ENCODE assay signal across 8 cellular contexts in genomic region chr9:123349691-123350480, GRCh38. TPM values are rescaled to one million over a fixed set of nuclear protein-coding genes. Genes with fewer than 3 reads are reported as not detected.
A peak's percentile ranks its signal among the peaks of the same experiment; 100 is the strongest.
DNase-seq lines count a peak whose midpoint lies in the region; ATAC-seq and TF ChIP-seq lines count a peak whose summit lies in the region.

No MANE protein-coding gene starts in this region.

- H3K4me1 Mint-ChIP-seq in chondrocyte (ENCODE audit: low read depth) = peaks cover 11% of the 10 kb centered on the region

- no peaks in the 10 kb centered on the region; the same call in 1 of the 2 replicates for H3K27me3 ChIP-seq in GM06990 (replicated peaks; ENCODE audit: control insufficient read depth, insufficient read depth, low read length)
- H3K27me3 ChIP-seq in lung (ENCODE audit: control insufficient read depth, insufficient read depth) = no peaks in the 10 kb centered on the region

- no peaks in the 10 kb centered on the region for H3K36me3 ChIP-seq in GM06990 (ENCODE audit: control insufficient read depth, insufficient read depth, low read length)
- H3K36me3 ChIP-seq in lung (ENCODE audit: control insufficient read depth in 2 of 2, insufficient read depth in 2 of 2, low read length in 2 of 2) = no peaks in the 10 kb centered on the region

- H3K4me1 ChIP-seq in lung (ENCODE audit: control insufficient read depth in 2 of 2, insufficient read depth in 2 of 2, low read length in 2 of 2) = no peaks in the 10 kb centered on the region

- no peaks in the 10 kb centered on the region for H3K36me3 Mint-ChIP-seq in chondrocyte (ENCODE audit: low read depth)

- WGBS in lung, 2 donors = 24 to 29% methylated on average over 16 of the region's 16 CpGs

- no peaks in the 10 kb centered on the region for H3K9me3 ChIP-seq in lung (ENCODE audit: control insufficient read depth in 2 of 2, insufficient read depth in 1 of 2, low read length in 1 of 2)

- H3K4me3 Mint-ChIP-seq in chondrocyte (ENCODE audit: unreplicated experiment) = no peak overlapping the region

- H3K27ac Mint-ChIP-seq in chondrocyte (ENCODE audit: unreplicated experiment) = no peak overlapping the region

- DNase-seq in GM06990 (ENCODE audit: extremely low read depth, insufficient read length) (peak; percentile 60), NCI-H2227 treated with DMSO at 0.1 percent for 48 hours (lab: John Stamatoyannopoulos, UW) (peak; percentile 46), chondrocyte (ENCODE audit: low spot score) (no peak), lung (ENCODE audit: low spot score) (peak; percentile 50)
- DNase-seq in activated CD4-positive, alpha-beta T cell treated with anti-CD3 and anti-CD28 coated beads for 24 hours (ENCODE audit: low read depth in 2 of 2) = peak; percentile 45 to 67
- DNase-seq in stimulated activated CD8-positive, alpha-beta memory T cell treated with anti-CD3 and anti-CD28 coated beads, Interleukin-4, amount 100 ng/mL, for 1 hour (ENCODE audit: low read depth in 2 of 2, low spot score in 1 of 2) = peak; percentile 21 to 28

- no peak overlapping the region for H3K27ac ChIP-seq in lung (ENCODE audit: low read depth in 1 of 2, low read length in 1 of 2)

- H3K4me3 ChIP-seq in GM06990 (replicated peaks; ENCODE audit: low read depth, low read length) (no peak overlapping the region), lung (no peak overlapping the region)

- ATAC-seq in HG02798 (IDR thresholded peaks at IDR 0.05; ENCODE audit: poor library complexity, unreplicated experiment) (peak; percentile 55), lung (ENCODE audit: insufficient read depth, low FRiP score) (no peak), GM18870 (IDR thresholded peaks at IDR 0.05; ENCODE audit: unreplicated experiment) (no peak)

- TF ChIP-seq CTCF in GM06990 (IDR thresholded peaks at IDR 0.05; ENCODE audit: insufficient read depth, low read length, poor library complexity, severe bottlenecking) (peak; percentile 97), chondrocyte (IDR thresholded peaks at IDR 0.05) (peak; percentile 97), lung (IDR thresholded peaks at IDR 0.05; ENCODE audit: control extremely low read depth, extremely low read depth) (peak; percentile 82)

- H3K9me3 Mint-ChIP-seq in chondrocyte (ENCODE audit: low read depth) = no peaks in the 10 kb centered on the region

- H3K27me3 Mint-ChIP-seq in chondrocyte (ENCODE audit: low read depth) = peaks cover 12% of the 10 kb centered on the region

RNA-seq across cellular contexts. Expression of gene CRB2, which starts 6.1 kb away (rescaled TPM):
- total RNA-seq in chondrocyte = 0.07 TPM in 1 of 3 replicates, not detected in the others
- under 1 TPM; 0.25 to 0.34 TPM for total RNA-seq in lung
- polyA plus RNA-seq in lung = under 1 TPM; 0.01 to 0.18 TPM
